Comparison of ENCODE assay signal across 1 cellular context in genomic region chr3:37906734-37907282, GRCh38.
TF ChIP-seq lines count a peak whose summit lies in the region.

No MANE protein-coding gene starts in this region.

TF ChIP-seq in HepG2, 621 proteins besides CTCF, POLR2A, EP300 and RAD21 (continued from another document):
- TF ChIP-seq NBN (conservative IDR thresholded peaks at IDR 0.05) = no peak
- no peak for TF ChIP-seq ZNF276 (CRISPR knock-in tag; IDR thresholded peaks at IDR 0.05; ENCODE audit: low read depth)
- TF ChIP-seq CREM (IDR thresholded peaks at IDR 0.05) = peak; percentile 34; the same call in 1 of the 2 replicates
- no peak for TF ChIP-seq CREM (CRISPR knock-in tag; IDR thresholded peaks at IDR 0.05)
- no peak for TF ChIP-seq ZNF512B (CRISPR knock-in tag; IDR thresholded peaks at IDR 0.05; ENCODE audit: borderline replicate concordance)
- no peak for TF ChIP-seq AGO2 (optimal IDR thresholded peaks at IDR 0.05; ENCODE audit: low read depth, low read length)
- TF ChIP-seq SMARCE1 (IDR thresholded peaks at IDR 0.05; ENCODE audit: borderline replicate concordance) = no peak
- no peak for TF ChIP-seq PAXIP1 (CRISPR knock-in tag; conservative IDR thresholded peaks at IDR 0.05)
- 0 out of 2 replicates have a peak, but pooled peaks have one; percentile 11 for TF ChIP-seq ZNF281 (CRISPR knock-in tag; IDR thresholded peaks at IDR 0.05; ENCODE audit: borderline replicate concordance)
- TF ChIP-seq TBX2 (CRISPR knock-in tag; IDR thresholded peaks at IDR 0.05; ENCODE audit: borderline replicate concordance) = no peak
- TF ChIP-seq SOX13 (IDR thresholded peaks at IDR 0.05) = no peak
- peak in 1 of 2 experiments; percentile 68; a peak in 2 of 4 replicates for TF ChIP-seq SOX13 (CRISPR knock-in tag; conservative IDR thresholded peaks at IDR 0.05 in 1 of 2, IDR thresholded peaks at IDR 0.05 in 1 of 2)
- no peak for TF ChIP-seq ZNF343 (CRISPR knock-in tag; IDR thresholded peaks at IDR 0.05)
- TF ChIP-seq DNMT1 (CRISPR knock-in tag; IDR thresholded peaks at IDR 0.05) = no peak
- TF ChIP-seq JDP2 (CRISPR knock-in tag; IDR thresholded peaks at IDR 0.05; ENCODE audit: borderline replicate concordance) = no peak
- TF ChIP-seq KDM3A (CRISPR knock-in tag; IDR thresholded peaks at IDR 0.05; ENCODE audit: low read depth) = no peak
- TF ChIP-seq SP5 (CRISPR knock-in tag; IDR thresholded peaks at IDR 0.05; ENCODE audit: borderline replicate concordance, low read depth) = 0 out of 2 replicates have a peak, but pooled peaks have one; percentile 19
- no peak for TF ChIP-seq ZNF382 (CRISPR knock-in tag; IDR thresholded peaks at IDR 0.05; ENCODE audit: borderline replicate concordance)
- TF ChIP-seq NCOA2 (CRISPR knock-in tag; IDR thresholded peaks at IDR 0.05) = peak; percentile 72
- no peak for TF ChIP-seq ZNF484 (CRISPR knock-in tag; IDR thresholded peaks at IDR 0.05; ENCODE audit: borderline replicate concordance, low read depth)
- TF ChIP-seq ZEB1 (IDR thresholded peaks at IDR 0.05; ENCODE audit: insufficient replicate concordance, low read depth) = no peak
- TF ChIP-seq MEIS2 (CRISPR knock-in tag; IDR thresholded peaks at IDR 0.05) = no peak
- TF ChIP-seq CREB1 (IDR thresholded peaks at IDR 0.05) = no peak
- no peak for TF ChIP-seq CREB1 (CRISPR knock-in tag; IDR thresholded peaks at IDR 0.05)
- TF ChIP-seq TCF7 (IDR thresholded peaks at IDR 0.05; ENCODE audit: low read depth) = peak; percentile 80
- TF ChIP-seq CAMTA2 (CRISPR knock-in tag; IDR thresholded peaks at IDR 0.05; ENCODE audit: borderline replicate concordance) = no peak
- peak; percentile 65; the same call in 1 of the 2 replicates for TF ChIP-seq SOX5 (CRISPR knock-in tag; IDR thresholded peaks at IDR 0.05; ENCODE audit: borderline replicate concordance)
- TF ChIP-seq ZSCAN29 (CRISPR knock-in tag; conservative IDR thresholded peaks at IDR 0.05) = no peak
- TF ChIP-seq ZNF550 (CRISPR knock-in tag; IDR thresholded peaks at IDR 0.05; ENCODE audit: borderline replicate concordance) = no peak
- no peak for TF ChIP-seq ATF7 (IDR thresholded peaks at IDR 0.05)
- TF ChIP-seq ATF7 (CRISPR knock-in tag; IDR thresholded peaks at IDR 0.05) = no peak
- TF ChIP-seq, protein P1, sequence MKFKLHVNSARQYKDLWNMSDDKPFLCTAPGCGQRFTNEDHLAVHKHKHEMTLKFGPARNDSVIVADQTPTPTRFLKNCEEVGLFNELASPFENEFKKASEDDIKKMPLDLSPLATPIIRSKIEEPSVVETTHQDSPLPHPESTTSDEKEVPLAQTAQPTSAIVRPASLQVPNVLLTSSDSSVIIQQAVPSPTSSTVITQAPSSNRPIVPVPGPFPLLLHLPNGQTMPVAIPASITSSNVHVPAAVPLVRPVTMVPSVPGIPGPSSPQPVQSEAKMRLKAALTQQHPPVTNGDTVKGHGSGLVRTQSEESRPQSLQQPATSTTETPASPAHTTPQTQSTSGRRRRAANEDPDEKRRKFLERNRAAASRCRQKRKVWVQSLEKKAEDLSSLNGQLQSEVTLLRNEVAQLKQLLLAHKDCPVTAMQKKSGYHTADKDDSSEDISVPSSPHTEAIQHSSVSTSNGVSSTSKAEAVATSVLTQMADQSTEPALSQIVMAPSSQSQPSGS (CRISPR knock-in tag; IDR thresholded peaks at IDR 0.05) = no peak
- TF ChIP-seq ZNF652 (CRISPR knock-in tag; IDR thresholded peaks at IDR 0.05; ENCODE audit: borderline replicate concordance, low read depth) = no peak
- no peak for TF ChIP-seq ZNF549 (CRISPR knock-in tag; IDR thresholded peaks at IDR 0.05)
- peak; percentile 41; the same call in 1 of the 2 replicates for TF ChIP-seq NR2F2 (IDR thresholded peaks at IDR 0.05; ENCODE audit: borderline replicate concordance, low read depth)
- TF ChIP-seq GABPA (IDR thresholded peaks at IDR 0.05; ENCODE audit: low read depth, low read length) = no peak
- no peak for TF ChIP-seq GABPA (CRISPR knock-in tag; IDR thresholded peaks at IDR 0.05; ENCODE audit: low read depth)
- TF ChIP-seq MBD4 (IDR thresholded peaks at IDR 0.05; ENCODE audit: borderline replicate concordance, low read length) = no peak
- no peak for TF ChIP-seq ZNF784 (CRISPR knock-in tag; IDR thresholded peaks at IDR 0.05; ENCODE audit: borderline replicate concordance)
- no peak for TF ChIP-seq ZFP90 (CRISPR knock-in tag; IDR thresholded peaks at IDR 0.05; ENCODE audit: borderline replicate concordance)
- TF ChIP-seq TFDP1 (CRISPR knock-in tag; IDR thresholded peaks at IDR 0.05; ENCODE audit: borderline replicate concordance) = no peak
- TF ChIP-seq ZKSCAN5 (CRISPR knock-in tag; IDR thresholded peaks at IDR 0.05) = no peak
- TF ChIP-seq FOXK1 (CRISPR knock-in tag; IDR thresholded peaks at IDR 0.05; ENCODE audit: borderline replicate concordance, low read depth) = no peak
- TF ChIP-seq XRCC5 (optimal IDR thresholded peaks at IDR 0.05; ENCODE audit: low read length) = no peak
- TF ChIP-seq, protein P2, sequence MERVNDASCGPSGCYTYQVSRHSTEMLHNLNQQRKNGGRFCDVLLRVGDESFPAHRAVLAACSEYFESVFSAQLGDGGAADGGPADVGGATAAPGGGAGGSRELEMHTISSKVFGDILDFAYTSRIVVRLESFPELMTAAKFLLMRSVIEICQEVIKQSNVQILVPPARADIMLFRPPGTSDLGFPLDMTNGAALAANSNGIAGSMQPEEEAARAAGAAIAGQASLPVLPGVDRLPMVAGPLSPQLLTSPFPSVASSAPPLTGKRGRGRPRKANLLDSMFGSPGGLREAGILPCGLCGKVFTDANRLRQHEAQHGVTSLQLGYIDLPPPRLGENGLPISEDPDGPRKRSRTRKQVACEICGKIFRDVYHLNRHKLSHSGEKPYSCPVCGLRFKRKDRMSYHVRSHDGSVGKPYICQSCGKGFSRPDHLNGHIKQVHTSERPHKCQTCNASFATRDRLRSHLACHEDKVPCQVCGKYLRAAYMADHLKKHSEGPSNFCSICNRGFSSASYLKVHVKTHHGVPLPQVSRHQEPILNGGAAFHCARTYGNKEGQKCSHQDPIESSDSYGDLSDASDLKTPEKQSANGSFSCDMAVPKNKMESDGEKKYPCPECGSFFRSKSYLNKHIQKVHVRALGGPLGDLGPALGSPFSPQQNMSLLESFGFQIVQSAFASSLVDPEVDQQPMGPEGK (CRISPR knock-in tag; IDR thresholded peaks at IDR 0.05) = no peak
- TF ChIP-seq ZSCAN9 (CRISPR knock-in tag; IDR thresholded peaks at IDR 0.05; ENCODE audit: borderline replicate concordance) = no peak
- peak; percentile 63 for TF ChIP-seq TEAD3 (CRISPR knock-in tag; optimal IDR thresholded peaks at IDR 0.05; ENCODE audit: borderline replicate concordance)
- TF ChIP-seq SRF (IDR thresholded peaks at IDR 0.05; ENCODE audit: low read depth, low read length) = peak; percentile 54; the same call in 1 of the 2 replicates
- TF ChIP-seq ATM (IDR thresholded peaks at IDR 0.05; ENCODE audit: borderline replicate concordance) = no peak
- TF ChIP-seq RARA (CRISPR knock-in tag; IDR thresholded peaks at IDR 0.05) = peak; percentile 75
- no peak for TF ChIP-seq MIXL1 (CRISPR knock-in tag; IDR thresholded peaks at IDR 0.05)
- no peak for TF ChIP-seq ZFAT (CRISPR knock-in tag; conservative IDR thresholded peaks at IDR 0.05)
- peak; percentile 12; the same call in 1 of the 2 replicates for TF ChIP-seq RXRB (CRISPR knock-in tag; IDR thresholded peaks at IDR 0.05; ENCODE audit: borderline replicate concordance)
- 0 out of 2 replicates have a peak, but pooled peaks have one; percentile 35 for TF ChIP-seq ISL2 (CRISPR knock-in tag; IDR thresholded peaks at IDR 0.05)
- TF ChIP-seq NR2F6 (IDR thresholded peaks at IDR 0.05) = no peak
- 0 out of 2 replicates have a peak, but pooled peaks have one; percentile 18 for TF ChIP-seq NR2F6 (CRISPR knock-in tag; IDR thresholded peaks at IDR 0.05)
